ENCODE assay signal across 13 cellular contexts in genomic region chr9:92607088-92607487, GRCh38.
DNase-seq lines count a peak whose midpoint lies in the region; ATAC-seq and TF ChIP-seq lines count a peak whose summit lies in the region.
"Had no signal": no experiment of that assay in that cellular context is flagged by ENCODE, and none has a peak within 500 bp of the region (broad histone marks: within the 10 kb centered on the region; RNA-seq: fewer than 3 reads in every experiment).

No MANE protein-coding gene starts in this region.

- intact Hi-C loops in right lobe of liver (cut with DNase I) (no loop called here), left colon (cut with DNase I, micrococcal nuclease) (no loop called here)

- ATAC-seq in HG02623 (IDR thresholded peaks at IDR 0.05; ENCODE audit: unreplicated experiment) (peak; percentile 57), right lobe of liver (peak in 3 of 4 donors; percentile 21 to 71 (median 43)), HG03025 (IDR thresholded peaks at IDR 0.05; ENCODE audit: low FRiP score, unreplicated experiment) (no peak), left colon (no peak)

- no peak overlapping the region for H3K27ac ChIP-seq in right lobe of liver
- H3K27ac ChIP-seq: left lung, prostate gland had no signal

- H3K4me1 ChIP-seq in right lobe of liver: peaks cover 0 to 5% (median 0%) of the 10 kb centered on the region in 4 donors
- H3K4me1 ChIP-seq: prostate gland had no signal

- WGBS in right lobe of liver (ENCODE audit: insufficient coverage, low coverage, low lambda C conversion rate, missing lambda C conversion rate): 0% methylated on average over 2 of the region's 2 CpGs

- no peaks in the 10 kb centered on the region for H3K9me3 ChIP-seq in right lobe of liver
- H3K9me3 ChIP-seq: prostate gland had no signal

- DNase-seq in Daoy (ENCODE audit: low read depth): peak; percentile 22
- peak; percentile 76 for DNase-seq in brain pericyte (ENCODE audit: low read depth, low spot score)
- no peak for DNase-seq in right lobe of liver
- no peak for DNase-seq in H4 (ENCODE audit: low spot score)
- no peak for DNase-seq in SIG-M5 treated with dmso at 0.1 percent for 504 hours (lab: John Stamatoyannopoulos, UW; ENCODE audit: unreplicated experiment)
- DNase-seq in left colon: no peak
- DNase-seq: activated gamma-delta T cell treated with Interleukin-2 at 50 U/mL for 16 hours; CD4-positive, CD25-positive, alpha-beta regulatory T cell; left lung; OCI-M1 had no signal

- TF ChIP-seq CTCF in right lobe of liver (IDR thresholded peaks at IDR 0.05): no peak

- no peak for TF ChIP-seq POLR2A in right lobe of liver (IDR thresholded peaks at IDR 0.05)

- no peaks in the 10 kb centered on the region for H3K27me3 ChIP-seq in right lobe of liver
- H3K27me3 ChIP-seq: left lung had no signal

- no peak overlapping the region for H3K4me3 ChIP-seq in right lobe of liver
- H3K4me3 ChIP-seq: left lung, prostate gland had no signal

- H3K36me3 ChIP-seq in right lobe of liver: no peaks in the 10 kb centered on the region
- H3K36me3 ChIP-seq: prostate gland had no signal

Comparison
In these comparisons a context has a peak if more than half of its experiments do, and no peak if none do; other contexts are left out.
1. DNase-seq: peak in Daoy (single experiment) and brain pericyte (single experiment); none in right lobe of liver (0 of 3), H4 (single experiment), SIG-M5 treated with dmso at 0.1 percent for 504 hours (single experiment) and left colon (0 of 2).
2. ATAC-seq: peak in HG02623 (single experiment) and right lobe of liver (3 of 4); none in HG03025 (single experiment) and left colon (single experiment).